ENCODE assay signal across 9 cellular contexts in genomic region chr6:85592044-85592443, GRCh38. TPM values are rescaled to one million over a fixed set of nuclear protein-coding genes. Genes with fewer than 3 reads are reported as not detected.
DNase-seq lines count a peak whose midpoint lies in the region; ATAC-seq and TF ChIP-seq lines count a peak whose summit lies in the region.
"Had no signal": no experiment of that assay in that cellular context is flagged by ENCODE, and none has a peak within 500 bp of the region (broad histone marks: within the 10 kb centered on the region; RNA-seq: fewer than 3 reads in every experiment).

No MANE protein-coding gene starts in this region.

- TF ChIP-seq CTCF in CD14-positive monocyte (IDR thresholded peaks at IDR 0.05), result no peak
- TF ChIP-seq CTCF in brain microvascular endothelial cell (IDR thresholded peaks at IDR 0.05; ENCODE audit: low read depth, low read length, missing control alignments), result no peak
- TF ChIP-seq CTCF in omental fat pad (IDR thresholded peaks at IDR 0.05), result no peak

- H3K27me3 Mint-ChIP-seq in CD14-positive monocyte (ENCODE audit: low read depth in 3 of 3), result no peaks in the 10 kb centered on the region
- no peaks in the 10 kb centered on the region for H3K27me3 Mint-ChIP-seq in IgD-negative memory B cell
- no peaks in the 10 kb centered on the region for H3K27me3 Mint-ChIP-seq in natural killer cell treated with Interleukin-12 subunit alpha and Interleukin-12 subunit beta and Interleukin-15 and Interleukin-18, amount 100 ng/mL, for 72 hours

- H3K4me1 Mint-ChIP-seq in CD14-positive monocyte (peaks cover 27% of the 10 kb centered on the region), IgD-negative memory B cell (peaks cover 27 to 42% (median 37%) of the 10 kb centered on the region in 3 donors)
- peaks cover 41 to 51% of the 10 kb centered on the region in 2 donors for H3K4me1 Mint-ChIP-seq in natural killer cell treated with Interleukin-12 subunit alpha and Interleukin-12 subunit beta and Interleukin-15 and Interleukin-18, amount 100 ng/mL, for 72 hours (ENCODE audit: low read depth in 2 of 2)

- no peak overlapping the region for H3K27ac ChIP-seq in brain microvascular endothelial cell

- H3K4me3 Mint-ChIP-seq in CD14-positive monocyte, result peak overlapping the region in 1 of 2 donors; percentile 18
- peak overlapping the region; percentile 57 to 98 (median 96) for H3K4me3 Mint-ChIP-seq in IgD-negative memory B cell
- H3K4me3 Mint-ChIP-seq in natural killer cell treated with Interleukin-12 subunit alpha and Interleukin-12 subunit beta and Interleukin-15 and Interleukin-18, amount 100 ng/mL, for 72 hours, result peak overlapping the region; percentile 97

- DNase-seq in CD14-positive monocyte (ENCODE audit: low spot score) (no peak), brain microvascular endothelial cell (no peak), HPDE6-E6E7 (ENCODE audit: extremely low spot score) (no peak), omental fat pad (ENCODE audit: low spot score) (no peak), NCI-H446 (lab: John Stamatoyannopoulos, UW) (no peak)
- DNase-seq in natural killer cell treated with Interleukin-12 subunit alpha and Interleukin-12 subunit beta and Interleukin-15 and Interleukin-18, amount 100 ng/mL, for 72 hours (ENCODE audit: low spot score), result no peak
- DNase-seq: NCI-H1417 treated with DMSO at 0.1 percent for 48 hours had no signal

- no peak for ATAC-seq in natural killer cell treated with Interleukin-12 subunit alpha and Interleukin-12 subunit beta and Interleukin-15 and Interleukin-18, amount 100 ng/mL, for 72 hours
- ATAC-seq in omental fat pad (ENCODE audit: low FRiP score) (no peak), HG03159 (IDR thresholded peaks at IDR 0.05; ENCODE audit: unreplicated experiment) (no peak)

- peak overlapping the region; percentile 10 for H3K4me3 ChIP-seq in brain microvascular endothelial cell (ENCODE audit: low read depth, low read length)

- H3K27me3 ChIP-seq in brain microvascular endothelial cell (replicated peaks), result no peaks in the 10 kb centered on the region

- H3K9me3 Mint-ChIP-seq in CD14-positive monocyte (peaks cover 0 to 4% (median 0%) of the 10 kb centered on the region in 7 donors), IgD-negative memory B cell (no peaks in the 10 kb centered on the region)
- no peaks in the 10 kb centered on the region for H3K9me3 Mint-ChIP-seq in natural killer cell treated with Interleukin-12 subunit alpha and Interleukin-12 subunit beta and Interleukin-15 and Interleukin-18, amount 100 ng/mL, for 72 hours

- intact Hi-C loops in CD14-positive monocyte (cut with micrococcal nuclease), result loop anchor here (5.0 kb wide), 2 partner anchors 50 to 85 kb away; partner anchors contain the start of gene SYNCRIP (in 1 of the 2)

- H3K36me3 ChIP-seq in brain microvascular endothelial cell (replicated peaks), result no peaks in the 10 kb centered on the region

- peak overlapping the region in 4 of 7 donors; percentile 3 to 99 (median 96) for H3K27ac Mint-ChIP-seq in CD14-positive monocyte
- peak overlapping the region in 2 of 3 donors; percentile 6 to 21 for H3K27ac Mint-ChIP-seq in IgD-negative memory B cell
- peak overlapping the region; percentile 98 to 100 for H3K27ac Mint-ChIP-seq in natural killer cell treated with Interleukin-12 subunit alpha and Interleukin-12 subunit beta and Interleukin-15 and Interleukin-18, amount 100 ng/mL, for 72 hours

- H3K36me3 Mint-ChIP-seq in CD14-positive monocyte, result peaks cover 9 to 11% of the 10 kb centered on the region in 2 donors
- peaks cover 12% of the 10 kb centered on the region for H3K36me3 Mint-ChIP-seq in IgD-negative memory B cell
- peaks cover 19% of the 10 kb centered on the region for H3K36me3 Mint-ChIP-seq in natural killer cell treated with Interleukin-12 subunit alpha and Interleukin-12 subunit beta and Interleukin-15 and Interleukin-18, amount 100 ng/mL, for 72 hours

- in situ Hi-C loops in brain microvascular endothelial cell (cut with HindIII; ENCODE audit: low pct_ligation_motif_present, low sequenced_read_pairs), result no loop called here

RNA-seq across cellular contexts. Expression of gene SNX14, which starts 1.6 kb away (rescaled TPM):
- polyA plus RNA-seq in CD14-positive monocyte (10 to 100 TPM; 73.3 to 75.6 TPM), IgD-negative memory B cell (32.8 TPM)
- 10 to 100 TPM; 78.3 to 88.0 TPM for total RNA-seq in natural killer cell treated with Interleukin-12 subunit alpha and Interleukin-12 subunit beta and Interleukin-15 and Interleukin-18, amount 100 ng/mL, for 72 hours
- 10 to 100 TPM; 62.8 to 97.6 (median 85.9) TPM for total RNA-seq in omental fat pad

RNA-seq across cellular contexts. Expression of gene SYNCRIP, which starts 50.6 kb away (rescaled TPM):
- polyA plus RNA-seq in CD14-positive monocyte (10 to 100 TPM; 36.6 to 41.4 TPM), IgD-negative memory B cell (69.4 TPM)
- 100 to 1,000 TPM; 142 to 150 TPM for total RNA-seq in natural killer cell treated with Interleukin-12 subunit alpha and Interleukin-12 subunit beta and Interleukin-15 and Interleukin-18, amount 100 ng/mL, for 72 hours
- total RNA-seq in omental fat pad, result 100 to 1,000 TPM in 1 of 4 donors, 10 to 100 TPM in 3; 52.9 to 126 (median 64.1) TPM

Comparison
In these comparisons a context has a peak if more than half of its experiments do, and no peak if none do; other contexts are left out.
1. H3K27ac Mint-ChIP-seq: peak in every context shown above with its lines; median percentile 99 in natural killer cell treated with Interleukin-12 subunit alpha and Interleukin-12 subunit beta and Interleukin-15 and Interleukin-18, amount 100 ng/mL, for 72 hours; 96 in CD14-positive monocyte; 14 in IgD-negative memory B cell.